In the genomic region with DNA sequence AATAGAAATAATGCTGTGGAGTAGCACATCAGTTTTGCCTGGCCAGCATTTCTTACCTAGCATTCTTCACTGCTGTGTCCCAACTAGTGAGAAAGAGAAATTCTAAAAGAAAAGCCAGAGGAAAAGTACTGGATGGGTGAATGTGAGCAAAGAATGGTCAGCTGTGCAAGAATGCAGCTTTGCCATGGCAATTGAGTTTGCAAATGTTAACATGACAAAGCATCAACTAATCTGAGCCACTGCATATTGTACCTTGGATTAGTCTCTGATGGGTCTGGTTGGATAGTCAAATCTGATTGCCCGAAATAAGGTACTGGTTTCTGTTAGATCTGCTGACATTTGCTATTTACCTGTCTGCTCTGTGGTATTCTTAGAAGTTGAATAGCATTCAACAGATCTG, we compare ENCODE assay signal across 18 cellular contexts. TPM values are rescaled to one million over a fixed set of nuclear protein-coding genes. Genes with fewer than 3 reads are reported as not detected.
DNase-seq lines count a peak whose midpoint lies in the region; ATAC-seq and TF ChIP-seq lines count a peak whose summit lies in the region.
"Had no signal": no experiment of that assay in that cellular context is flagged by ENCODE, and none has a peak within 500 bp of the region (broad histone marks: within the 10 kb centered on the region; RNA-seq: fewer than 3 reads in every experiment).

No MANE protein-coding gene starts in this region.

- H3K27ac ChIP-seq in cingulate gyrus (ENCODE audit: low read depth, low read length) (peak overlapping the region; percentile 29), body of pancreas (no peak overlapping the region)
- H3K27ac ChIP-seq: PC-9, SJSA1 had no signal

- no peaks in the 10 kb centered on the region for H3K27me3 Mint-ChIP-seq in osteocyte (ENCODE audit: unreplicated experiment)
- H3K27me3 Mint-ChIP-seq: B cell; CD4-positive, CD25-positive, alpha-beta regulatory T cell; IgD-negative memory B cell had no signal

- peak overlapping the region; percentile 68 for H3K27ac Mint-ChIP-seq in osteocyte (ENCODE audit: unreplicated experiment)
- H3K27ac Mint-ChIP-seq: B cell, IgD-negative memory B cell had no signal

- H3K9me3 Mint-ChIP-seq in osteocyte (ENCODE audit: unreplicated experiment) = no peaks in the 10 kb centered on the region
- H3K9me3 Mint-ChIP-seq: CD4-positive, CD25-positive, alpha-beta regulatory T cell; IgD-negative memory B cell had no signal

- no peak overlapping the region for H3K4me3 Mint-ChIP-seq in osteocyte (ENCODE audit: unreplicated experiment)
- H3K4me3 Mint-ChIP-seq: B cell; CD4-positive, CD25-positive, alpha-beta regulatory T cell; IgD-negative memory B cell had no signal

- intact Hi-C loops in body of pancreas (cut with DNase I) = no loop called here

- in situ Hi-C loops in HAP-1 (cut with MboI; ENCODE audit: low sequenced_read_pairs) = no loop called here

- WGBS in body of pancreas, 2 donors = 94 to 96% methylated on average over 1 of the region's 1 CpG

- peaks cover 23% of the 10 kb centered on the region for H3K36me3 ChIP-seq in HAP-1 (replicated peaks)
- H3K36me3 ChIP-seq in body of pancreas (replicated peaks in 1 of 2; ENCODE audit: insufficient read depth in 1 of 2, low read depth in 2 of 2) = peaks cover 3 to 18% of the 10 kb centered on the region in 2 donors

- no peak for TF ChIP-seq CTCF in WI38 (IDR thresholded peaks at IDR 0.05; ENCODE audit: low read depth, low read length)
- TF ChIP-seq CTCF in osteocyte (IDR thresholded peaks at IDR 0.05) = no peak
- no peak for TF ChIP-seq CTCF in body of pancreas (IDR thresholded peaks at IDR 0.05)

- H3K36me3 Mint-ChIP-seq in osteocyte (ENCODE audit: unreplicated experiment) = peaks cover 54% of the 10 kb centered on the region

- DNase-seq in HAP-1 (ENCODE audit: low spot score in 2 of 2) (peak; percentile 69 to 96), osteocyte (ENCODE audit: extremely low spot score, unreplicated experiment) (no peak), NCI-H748 (lab: John Stamatoyannopoulos, UW; ENCODE audit: unreplicated experiment) (no peak), body of pancreas (no peak)
- no peak for DNase-seq in activated effector memory CD4-positive, alpha-beta T cell treated with anti-CD3 and anti-CD28 coated beads, Interleukin-2, amount 50 U/mL, for 16 hours
- DNase-seq: CD4-positive, CD25-positive, alpha-beta regulatory T cell; NCI-H1105; NCI-H1694 treated with DMSO at 0.1 percent for 48 hours; NCI-H69; NK-92 treated with Interleukin-12 subunit alpha and Interleukin-12 subunit beta, amount 100 ng/mL, for 24 hours; PC-9; SW 1271 had no signal

- no peak overlapping the region for H3K4me3 ChIP-seq in HAP-1
- H3K4me3 ChIP-seq in WI38 (ENCODE audit: low read depth, low read length) = peak overlapping the region; percentile 40
- H3K4me3 ChIP-seq in body of pancreas = no peak overlapping the region
- H3K4me3 ChIP-seq: PC-9, SJSA1 had no signal

- H3K27me3 ChIP-seq in HAP-1 (ENCODE audit: low read depth) = no peaks in the 10 kb centered on the region
- no peaks in the 10 kb centered on the region for H3K27me3 ChIP-seq in body of pancreas
- H3K27me3 ChIP-seq: SJSA1 had no signal

- H3K9me3 ChIP-seq in HAP-1 (no peaks in the 10 kb centered on the region), body of pancreas (no peaks in the 10 kb centered on the region)
- H3K9me3 ChIP-seq: SJSA1 had no signal

- ATAC-seq in body of pancreas = no peak
- ATAC-seq: HCT116 had no signal

- H3K4me1 ChIP-seq in HAP-1 (peaks cover 15% of the 10 kb centered on the region), body of pancreas (no peaks in the 10 kb centered on the region)
- H3K4me1 ChIP-seq: SJSA1 had no signal

- H3K4me1 Mint-ChIP-seq in osteocyte (ENCODE audit: unreplicated experiment) = peaks cover 16% of the 10 kb centered on the region

- no peak for TF ChIP-seq POLR2A in body of pancreas (IDR thresholded peaks at IDR 0.05)

RNA-seq across cellular contexts. Expression of a gene that starts 38.7 kb away (rescaled TPM):
- total RNA-seq in osteocyte (273 and 274 TPM in 2 replicates), body of pancreas (100 to 1,000 TPM in 1 of 2 donors, 10 to 100 TPM in 1; 84.1 to 266 TPM)

Comparison
In these comparisons a context has a peak if more than half of its experiments do, and no peak if none do; other contexts are left out.
1. DNase-seq: peak in HAP-1 (2 of 2); none in osteocyte (single experiment), activated effector memory CD4-positive, alpha-beta T cell treated with anti-CD3 and anti-CD28 coated beads, Interleukin-2, amount 50 U/mL, for 16 hours (single experiment), NCI-H748 (single experiment) and body of pancreas (0 of 4).